ENCODE assay signal across 22 cellular contexts in the genomic region with DNA sequence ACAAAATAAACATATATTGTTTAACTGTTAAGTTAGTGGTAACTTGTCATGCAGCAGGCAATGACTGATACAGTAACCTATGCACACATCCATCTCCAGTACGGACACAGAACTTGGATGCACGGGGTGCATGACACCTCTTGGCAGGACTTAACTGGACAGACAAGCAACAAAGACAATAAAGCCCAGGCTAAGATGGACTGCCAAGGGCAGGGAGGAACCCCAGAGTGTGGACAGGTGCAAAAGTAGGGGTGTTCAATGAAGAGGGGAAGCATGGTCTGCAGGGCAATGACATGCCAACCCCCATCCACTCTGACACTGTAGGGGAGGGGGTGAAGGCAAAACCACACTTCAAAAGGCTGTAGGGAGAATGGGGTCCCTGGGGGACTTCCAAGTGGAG. TPM values are rescaled to one million over a fixed set of nuclear protein-coding genes. Genes with fewer than 3 reads are reported as not detected.
DNase-seq lines count a peak whose midpoint lies in the region; ATAC-seq and TF ChIP-seq lines count a peak whose summit lies in the region.
"Had no signal": no experiment of that assay in that cellular context is flagged by ENCODE, and none has a peak within 500 bp of the region (broad histone marks: within the 10 kb centered on the region; RNA-seq: fewer than 3 reads in every experiment).

No MANE protein-coding gene starts in this region.

- no peak for TF ChIP-seq CTCF in GM10248 (IDR thresholded peaks at IDR 0.05; ENCODE audit: control extremely low read depth, extremely low read depth, low read depth, missing control alignments)

- ATAC-seq in left ventricle myocardium superior (peak; percentile 2), left cardiac atrium (no peak), HG03521 (IDR thresholded peaks at IDR 0.05; ENCODE audit: unreplicated experiment) (no peak), GM21390 (IDR thresholded peaks at IDR 0.05; ENCODE audit: unreplicated experiment) (no peak)
- ATAC-seq: activated naive CD8-positive, alpha-beta T cell treated with anti-CD3 and anti-CD28 coated beads, Interleukin-2, amount 50 U/mL, for 24 hours; foreskin keratinocyte; naive thymus-derived CD8-positive, alpha-beta T cell had no signal

- H3K36me3 ChIP-seq in rectal smooth muscle tissue (ENCODE audit: control insufficient read depth, insufficient read depth, low read length): peaks cover 16% of the 10 kb centered on the region

- intact Hi-C loops in left ventricle myocardium superior (cut with micrococcal nuclease): no loop called here
- intact Hi-C loops in left cardiac atrium (cut with DNase I): no loop called here

- peaks cover 9% of the 10 kb centered on the region for H3K4me1 ChIP-seq in rectal smooth muscle tissue (ENCODE audit: control insufficient read depth, insufficient read depth, low read length)

- H3K9ac ChIP-seq in rectal smooth muscle tissue (ENCODE audit: low read length): no peak overlapping the region
- H3K9ac ChIP-seq: parathyroid adenoma had no signal

- POLR2A ChIA-PET in GM10248 (lab: Yijun Ruan, JAX): interaction anchor here (0.6 kb wide), 1 partner anchor 200 kb away, joined by 3 read pairs; no protein-coding TSS in a partner anchor

- no peak overlapping the region for H3K4me3 ChIP-seq in rectal smooth muscle tissue (ENCODE audit: low read length)

- CTCF ChIA-PET in GM10248 (lab: Yijun Ruan, JAX): no interaction called here

- H3K27ac ChIP-seq in epithelial cell of prostate: peak overlapping the region; percentile 24
- peak overlapping the region; percentile 27 for H3K27ac ChIP-seq in rectal smooth muscle tissue (ENCODE audit: low read depth, low read length)
- H3K27ac ChIP-seq: brain microvascular endothelial cell, foreskin keratinocyte, parathyroid adenoma had no signal

- DNase-seq in left ventricle myocardium superior (no peak), left cardiac atrium (no peak), epithelial cell of prostate (ENCODE audit: low read depth, low spot score) (no peak), GM10248 (ENCODE audit: extremely low spot score) (no peak)
- DNase-seq in stimulated activated CD4-positive, alpha-beta T cell treated with anti-CD3 and anti-CD28 coated beads, Interleukin-4, amount 100 ng/mL, for 4 hours: no peak
- DNase-seq: activated CD4-positive, alpha-beta T cell treated with anti-CD3 and anti-CD28 coated beads, Interleukin-2, amount 10 ng/mL, durations not matched to agents 24 days and 14 days; activated CD8-positive, alpha-beta memory T cell treated with anti-CD3 and anti-CD28 coated beads, Interleukin-2, amount 50 U/mL, for 48 hours; activated naive CD8-positive, alpha-beta T cell treated with anti-CD3 and anti-CD28 coated beads, Interleukin-2, amount 50 U/mL, for 24 hours; brain microvascular endothelial cell; dermis blood vessel endothelial cell; foreskin keratinocyte; kidney; naive thymus-derived CD8-positive, alpha-beta T cell; NCI-H1417; RPMI8226; small intestine; stimulated activated CD4-positive, alpha-beta T cell treated with anti-CD3 and anti-CD28 coated beads, Interleukin-4, amount 100 ng/mL, for 1 hour had no signal

- no peaks in the 10 kb centered on the region for H3K27me3 ChIP-seq in rectal smooth muscle tissue (ENCODE audit: control insufficient read depth, insufficient read depth, low read length)
- H3K27me3 ChIP-seq: brain microvascular endothelial cell, foreskin keratinocyte had no signal

RNA-seq across cellular contexts. Expression of a gene that starts 11.7 kb away (rescaled TPM):
- total RNA-seq in left ventricle myocardium superior (31.2 TPM), left cardiac atrium (10 to 100 TPM; 30.4 to 46.0 TPM)

RNA-seq across cellular contexts. Expression of a gene that starts 34.2 kb away (rescaled TPM):
- total RNA-seq in left ventricle myocardium superior (not detected), left cardiac atrium (not detected)
- total RNA-seq: activated CD4-positive, alpha-beta T cell treated with anti-CD3 and anti-CD28 coated beads, Interleukin-2, amount 10 ng/mL, durations not matched to agents 24 days and 14 days; foreskin keratinocyte; mesenteric fat pad; naive thymus-derived CD8-positive, alpha-beta T cell had no signal
